8 cellular contexts compared by ENCODE assay signal in genomic region chr14:73027546-73027945, GRCh38. TPM values are rescaled to one million over a fixed set of nuclear protein-coding genes. Genes with fewer than 3 reads are reported as not detected.
DNase-seq lines count a peak whose midpoint lies in the region; ATAC-seq and TF ChIP-seq lines count a peak whose summit lies in the region.

No MANE protein-coding gene starts in this region.

- H3K4me3 Mint-ChIP-seq in stimulated activated naive CD8-positive, alpha-beta T cell treated with anti-CD3 and anti-CD28 coated beads, Interleukin-15, Interleukin-2, amounts not matched to agents 100 ng/mL and 50 ng/mL, for 24 hours: peak overlapping the region; percentile 90
- peak overlapping the region; percentile 92 to 95 (median 93) for H3K4me3 Mint-ChIP-seq in brain
- H3K4me3 Mint-ChIP-seq in mesothelial cell of epicardium: peak overlapping the region; percentile 96

- ATAC-seq in stimulated activated naive CD8-positive, alpha-beta T cell treated with anti-CD3 and anti-CD28 coated beads, Interleukin-15, Interleukin-2, amounts not matched to agents 100 U/mL and 50 U/mL, for 24 hours: no peak

- TF ChIP-seq CTCF in brain (conservative IDR thresholded peaks at IDR 0.05) (no peak), mesothelial cell of epicardium (IDR thresholded peaks at IDR 0.05; ENCODE audit: unreplicated experiment) (no peak), GM13976 (IDR thresholded peaks at IDR 0.05; ENCODE audit: borderline replicate concordance, control extremely low read depth, extremely low read depth, insufficient read depth, missing control alignments) (no peak)

- in situ Hi-C loops in GM13976 (cut with MboI; ENCODE audit: low sequenced_read_pairs, unreplicated experiment): no loop called here

- H3K36me3 Mint-ChIP-seq in stimulated activated naive CD8-positive, alpha-beta T cell treated with anti-CD3 and anti-CD28 coated beads, Interleukin-15, Interleukin-2, amounts not matched to agents 100 ng/mL and 50 ng/mL, for 24 hours (ENCODE audit: low read depth): peaks cover 15% of the 10 kb centered on the region
- H3K36me3 Mint-ChIP-seq in brain (peaks cover 17% of the 10 kb centered on the region), mesothelial cell of epicardium (peaks cover 9% of the 10 kb centered on the region)

- no peak for DNase-seq in stimulated activated naive CD8-positive, alpha-beta T cell treated with anti-CD3 and anti-CD28 coated beads, Interleukin-15, Interleukin-2, amounts not matched to agents 100 U/mL and 50 U/mL, for 24 hours
- DNase-seq in mesothelial cell of epicardium (ENCODE audit: low spot score in 2 of 2, unreplicated experiment in 2 of 2) (no peak), GM13976 (ENCODE audit: low spot score) (no peak), hippocampal formation (lab: John Stamatoyannopoulos, UW) (no peak), HT-29 (ENCODE audit: low spot score) (no peak)
- no peak for DNase-seq in stimulated activated naive CD4-positive, alpha-beta T cell (lab: John Stamatoyannopoulos, UW)

- peaks cover 37% of the 10 kb centered on the region for H3K4me1 Mint-ChIP-seq in stimulated activated naive CD8-positive, alpha-beta T cell treated with anti-CD3 and anti-CD28 coated beads, Interleukin-15, Interleukin-2, amounts not matched to agents 100 ng/mL and 50 ng/mL, for 24 hours (ENCODE audit: low read depth)
- H3K4me1 Mint-ChIP-seq in brain: peaks cover 48% of the 10 kb centered on the region
- H3K4me1 Mint-ChIP-seq in mesothelial cell of epicardium: peaks cover 13% of the 10 kb centered on the region

- no peaks in the 10 kb centered on the region for H3K27me3 Mint-ChIP-seq in stimulated activated naive CD8-positive, alpha-beta T cell treated with anti-CD3 and anti-CD28 coated beads, Interleukin-15, Interleukin-2, amounts not matched to agents 100 ng/mL and 50 ng/mL, for 24 hours
- peaks cover 4% of the 10 kb centered on the region for H3K27me3 Mint-ChIP-seq in brain
- no peaks in the 10 kb centered on the region for H3K27me3 Mint-ChIP-seq in mesothelial cell of epicardium (ENCODE audit: low read depth)

- peak overlapping the region; percentile 75 for H3K27ac Mint-ChIP-seq in stimulated activated naive CD8-positive, alpha-beta T cell treated with anti-CD3 and anti-CD28 coated beads, Interleukin-15, Interleukin-2, amounts not matched to agents 100 ng/mL and 50 ng/mL, for 24 hours
- peak overlapping the region; percentile 74 to 97 (median 93) for H3K27ac Mint-ChIP-seq in brain
- peak overlapping the region; percentile 96 for H3K27ac Mint-ChIP-seq in mesothelial cell of epicardium

- no peaks in the 10 kb centered on the region for H3K9me3 Mint-ChIP-seq in stimulated activated naive CD8-positive, alpha-beta T cell treated with anti-CD3 and anti-CD28 coated beads, Interleukin-15, Interleukin-2, amounts not matched to agents 100 ng/mL and 50 ng/mL, for 24 hours
- no peaks in the 10 kb centered on the region for H3K9me3 Mint-ChIP-seq in brain
- H3K9me3 Mint-ChIP-seq in mesothelial cell of epicardium: no peaks in the 10 kb centered on the region

RNA-seq across cellular contexts. Expression of gene ZFYVE1, which starts 0.6 kb away (rescaled TPM):
- polyA plus RNA-seq in brain (ENCODE audit: insufficient read depth, low read depth, low replicate concordance): 21.8 TPM
- total RNA-seq in mesothelial cell of epicardium: 18.3 to 23.1 TPM (median 21.4 TPM) in 3 replicates
- total RNA-seq in HT-29 (2014; rRNA removed; shearing (Covaris generic)): 1.1 and 2.2 TPM in 2 replicates

RNA-seq across cellular contexts. Expression of gene RBM25, which starts 30.8 kb away (rescaled TPM):
- 27.4 TPM for polyA plus RNA-seq in brain (ENCODE audit: insufficient read depth, low read depth, low replicate concordance)
- total RNA-seq in mesothelial cell of epicardium: 145 to 155 TPM (median 152 TPM) in 3 replicates
- 20.3 and 26.1 TPM in 2 replicates for total RNA-seq in HT-29 (2014; rRNA removed; shearing (Covaris generic))
